14 cellular contexts compared by ENCODE assay signal in the genomic region with DNA sequence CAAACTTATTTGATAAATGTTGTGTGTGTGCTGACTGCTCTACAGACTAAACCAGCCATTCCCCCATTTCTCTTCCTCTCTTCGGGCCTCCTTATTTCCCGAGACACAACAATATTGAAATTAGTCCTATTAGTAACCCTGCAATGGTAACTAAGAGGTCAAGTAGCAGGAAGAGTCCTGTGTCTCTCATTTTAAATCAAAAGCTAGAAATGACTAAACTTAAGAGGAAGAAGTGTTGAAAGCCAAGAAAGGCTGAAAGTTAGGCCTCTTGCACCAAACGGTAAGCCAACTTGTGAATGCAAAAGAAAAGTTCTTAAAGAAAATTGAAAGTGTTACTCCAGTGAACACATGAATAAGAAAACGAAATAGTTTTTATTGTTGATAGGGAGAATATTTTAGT.
"Had no signal": no experiment of that assay in that cellular context is flagged by ENCODE, and none has a peak within 500 bp of the region (broad histone marks: within the 10 kb centered on the region; RNA-seq: fewer than 3 reads in every experiment).

No MANE protein-coding gene starts in this region.

- H3K4me1 ChIP-seq: lower lobe of right lung, parathyroid adenoma had no signal

- H2AFZ ChIP-seq: parathyroid adenoma had no signal

- H3K4me3 ChIP-seq: gastroesophageal sphincter, heart right ventricle, lower lobe of right lung had no signal

- DNase-seq: activated B cell treated with CpG ODN at 0.5 μM for 24 hours; activated CD4-positive, alpha-beta T cell treated with anti-CD3 and anti-CD28 coated beads, Interleukin-2, amount 10 ng/mL, durations not matched to agents 7 days and 5 days; activated CD8-positive, alpha-beta memory T cell treated with anti-CD3 and anti-CD28 coated beads, Interleukin-2, amount 50 U/mL, for 48 hours; activated gamma-delta T cell treated with Interleukin-2 at 50 U/mL for 16 hours; amniotic stem cell; erythroblast; heart right ventricle; left colon; lower lobe of right lung; midbrain; stimulated activated CD4-positive, alpha-beta T cell treated with anti-CD3 and anti-CD28 coated beads, Interleukin-2, amount 100 ng/mL, for 24 hours had no signal

- H3K27me3 ChIP-seq: gastroesophageal sphincter, heart right ventricle had no signal

- H3K27ac ChIP-seq: gastroesophageal sphincter, heart right ventricle, lower lobe of right lung, parathyroid adenoma had no signal

- H3K9me3 ChIP-seq: gastroesophageal sphincter, lower lobe of right lung had no signal

- H3K9ac ChIP-seq: parathyroid adenoma had no signal

- H3K79me2 ChIP-seq: parathyroid adenoma had no signal

- ATAC-seq: gastroesophageal sphincter; heart right ventricle; left colon; lower lobe of right lung; stimulated activated effector memory CD8-positive, alpha-beta T cell treated with anti-CD3 and anti-CD28 coated beads, Interleukin-12 subunit alpha, Interleukin-12 subunit beta, amount 100 ng/mL, for 72 hours had no signal

- H3K36me3 ChIP-seq: gastroesophageal sphincter, heart right ventricle, lower lobe of right lung had no signal
